ENCODE assay signal across 13 cellular contexts in the genomic region with DNA sequence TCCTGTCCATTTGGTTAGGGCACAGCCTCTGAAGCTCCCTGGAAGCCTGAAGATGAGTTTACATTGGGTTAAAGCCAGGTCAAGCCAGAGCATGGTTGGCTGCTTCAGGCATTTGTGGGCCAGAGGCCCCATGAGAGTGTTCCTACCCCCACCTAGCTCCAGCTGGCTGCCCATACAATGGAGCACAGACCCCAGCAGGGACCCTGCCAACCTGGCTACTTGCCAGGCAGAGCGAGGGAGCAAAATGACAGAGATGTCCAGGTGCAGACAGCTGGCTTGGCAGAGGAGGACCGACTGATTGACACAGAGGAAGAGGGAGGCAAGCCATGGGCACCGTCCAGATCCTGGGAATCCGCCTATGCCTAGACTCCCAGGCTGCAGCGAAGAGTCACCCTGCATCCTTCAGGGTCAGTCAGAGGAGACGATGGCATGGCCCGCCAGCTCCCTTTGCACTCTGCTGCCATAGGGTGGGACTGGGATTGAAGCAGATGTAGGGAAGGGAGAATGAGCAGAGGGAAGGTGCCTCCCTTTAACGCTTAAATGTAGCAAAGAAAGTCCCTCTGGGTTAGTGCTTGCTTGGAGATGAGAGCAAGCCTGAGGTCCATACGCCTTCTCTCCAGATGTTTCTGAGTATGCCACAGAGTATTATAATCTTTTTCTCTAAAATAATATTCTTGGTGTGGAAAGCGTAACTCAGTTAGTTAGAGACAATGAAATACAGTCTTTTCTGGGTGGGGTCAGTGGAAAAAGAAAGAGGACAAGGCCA.
DNase-seq lines count a peak whose midpoint lies in the region; ATAC-seq and TF ChIP-seq lines count a peak whose summit lies in the region.
"Had no signal": no experiment of that assay in that cellular context is flagged by ENCODE, and none has a peak within 500 bp of the region (broad histone marks: within the 10 kb centered on the region; RNA-seq: fewer than 3 reads in every experiment).

No MANE protein-coding gene starts in this region.

- H3K27me3 ChIP-seq in A673 (replicated peaks; ENCODE audit: insufficient read depth, low read depth, low read length, poor library complexity) = no peaks in the 10 kb centered on the region
- H3K27me3 ChIP-seq: colonic mucosa, neutrophil had no signal

- no peak overlapping the region for H3K27ac ChIP-seq in A673 (ENCODE audit: low read depth, low read length, poor library complexity, severe bottlenecking)
- H3K27ac ChIP-seq: colonic mucosa, neutrophil had no signal

- H3K4me3 ChIP-seq in A673 (ENCODE audit: low read depth, low read length, poor library complexity, severe bottlenecking) = no peak overlapping the region
- H3K4me3 ChIP-seq: colonic mucosa had no signal

- POLR2A ChIA-PET in A673 (lab: Charles Lee; ENCODE audit: low non-redundant PET) = no interaction called here

- no peaks in the 10 kb centered on the region for H3K36me3 ChIP-seq in A673 (ENCODE audit: insufficient read depth, low read length, poor library complexity, severe bottlenecking)
- H3K36me3 ChIP-seq: colonic mucosa, neutrophil had no signal

- ATAC-seq in HG03439 (IDR thresholded peaks at IDR 0.05; ENCODE audit: unreplicated experiment) (no peak), GM19324 (IDR thresholded peaks at IDR 0.05; ENCODE audit: low FRiP score, unreplicated experiment) (no peak)
- ATAC-seq: PC-3, WTC11 had no signal

- TF ChIP-seq CTCF in A673 (conservative IDR thresholded peaks at IDR 0.05; ENCODE audit: low read depth, low read length) = no peak

- H3K9me3 ChIP-seq in A673 (ENCODE audit: low read depth, low read length, poor library complexity, severe bottlenecking) = no peaks in the 10 kb centered on the region
- H3K9me3 ChIP-seq: colonic mucosa, neutrophil had no signal

- H3K4me1 ChIP-seq in A673 (ENCODE audit: insufficient read depth, low read length, poor library complexity, severe bottlenecking) = no peaks in the 10 kb centered on the region
- H3K4me1 ChIP-seq: colonic mucosa had no signal

- CTCF ChIA-PET in A673 (lab: Charles Lee) = no interaction called here

- intact Hi-C loops in A673 (cut with micrococcal nuclease; ENCODE audit: unreplicated experiment) = no loop called here

- DNase-seq in DMS79 treated with DMSO at 0.1 percent for 48 hours (lab: John Stamatoyannopoulos, UW) (peak; percentile 67), NCI-H2081 treated with DMSO at 0.1 percent for 48 hours (lab: John Stamatoyannopoulos, UW) (peak; percentile 69), brain pericyte (ENCODE audit: low read depth, low spot score) (peak; percentile 84), myocyte (ENCODE audit: low read depth) (peak; percentile 74), islet precursor cell (no peak), A673 (ENCODE audit: low spot score) (no peak)
- DNase-seq: Calu3, colonic mucosa, PC-3 had no signal

- no TSS peak for BruUV-seq in A673 (replicated peaks; lab: Mats Ljungman, UMichigan)

Comparison
In these comparisons a context has a peak if more than half of its experiments do, and no peak if none do; other contexts are left out.
1. DNase-seq: peak in DMS79 treated with DMSO at 0.1 percent for 48 hours (single experiment), NCI-H2081 treated with DMSO at 0.1 percent for 48 hours (single experiment), brain pericyte (single experiment) and myocyte (single experiment); none in islet precursor cell (single experiment) and A673 (single experiment).